ENCODE assay signal across 10 cellular contexts in the genomic region with DNA sequence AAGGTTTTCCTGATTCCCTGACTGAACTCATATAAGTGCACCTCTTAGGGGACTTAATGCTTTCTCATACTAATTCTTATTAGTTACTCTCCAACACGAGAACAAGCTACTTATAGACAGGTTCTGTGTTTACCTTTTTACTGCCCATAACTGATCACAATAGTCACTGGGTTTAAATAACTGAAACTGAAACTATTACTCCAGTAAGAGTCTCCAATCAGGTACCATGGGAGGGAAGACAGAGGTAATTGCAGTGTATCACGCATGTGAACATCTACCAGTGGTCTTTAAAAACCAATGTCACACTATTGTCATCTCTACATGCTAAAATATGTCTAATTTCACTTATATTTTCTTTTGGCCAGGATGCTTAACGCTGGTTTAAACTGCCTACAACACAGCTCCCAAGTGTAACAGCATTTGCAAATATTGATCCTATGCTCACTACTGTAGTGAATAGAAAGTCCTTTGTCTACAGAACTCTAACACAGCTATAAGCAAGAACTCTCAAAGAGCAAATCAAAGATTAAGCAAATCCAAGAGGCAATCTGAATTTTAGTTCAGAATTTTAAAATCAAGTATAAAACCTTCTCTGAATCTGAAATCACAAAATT. TPM values are rescaled to one million over a fixed set of nuclear protein-coding genes. Genes with fewer than 3 reads are reported as not detected.
DNase-seq lines count a peak whose midpoint lies in the region; ATAC-seq and TF ChIP-seq lines count a peak whose summit lies in the region.
"Had no signal": no experiment of that assay in that cellular context is flagged by ENCODE, and none has a peak within 500 bp of the region (broad histone marks: within the 10 kb centered on the region; RNA-seq: fewer than 3 reads in every experiment).

No MANE protein-coding gene starts in this region.

- DNase-seq in SK-N-SH (no peak), T-helper 17 cell (no peak), fibroblast of the aortic adventitia (ENCODE audit: low read depth) (no peak), T-helper 9 cell (no peak)
- DNase-seq: NCI-H2029, right cardiac atrium had no signal

- H3K4me2 ChIP-seq in SK-N-SH (peak overlapping the region; percentile 97), skeletal muscle satellite cell (ENCODE audit: low read length) (peak overlapping the region; percentile 87)

- no peaks in the 10 kb centered on the region for H3K9me2 ChIP-seq in SK-N-SH

- TF ChIP-seq RAD21 in SK-N-SH (IDR thresholded peaks at IDR 0.05; ENCODE audit: low read length): no peak

- POLR2A ChIA-PET in SK-N-SH (lab: Yijun Ruan, JAX): no interaction called here

- 0 out of 4 replicates have a peak overlapping the region, but pooled peaks of 1 of the 2 experiments have one; percentile 96 for H3K27ac ChIP-seq in SK-N-SH (ENCODE audit: low read depth in 2 of 2, low read length in 1 of 2)
- no peak overlapping the region for H3K27ac ChIP-seq in gastroesophageal sphincter

- peak overlapping the region; percentile 91 for H3K4me3 Mint-ChIP-seq in T-helper 17 cell

- peak overlapping the region; percentile 97 for H3K27ac Mint-ChIP-seq in T-helper 17 cell

- peaks cover 12 to 20% of the 10 kb centered on the region in 2 experiments for H3K36me3 ChIP-seq in SK-N-SH (replicated peaks in 1 of 2; ENCODE audit: control insufficient read depth in 1 of 2, insufficient read depth in 2 of 2, low read length in 1 of 2)
- peaks cover 9% of the 10 kb centered on the region for H3K36me3 ChIP-seq in skeletal muscle satellite cell (ENCODE audit: insufficient read depth, low read length)
- peaks cover 0 to 5% of the 10 kb centered on the region in 2 donors for H3K36me3 ChIP-seq in gastroesophageal sphincter

- no peak for TF ChIP-seq POLR2A in gastroesophageal sphincter (IDR thresholded peaks at IDR 0.05)

- no peaks in the 10 kb centered on the region for H3K27me3 Mint-ChIP-seq in T-helper 17 cell

- H3K9ac ChIP-seq in SK-N-SH: peak overlapping the region; percentile 100; the same call in 1 of the 2 replicates
- peak overlapping the region; percentile 100 for H3K9ac ChIP-seq in skeletal muscle satellite cell (ENCODE audit: low read depth, low read length)

- peaks cover 80% of the 10 kb centered on the region for H4K20me1 ChIP-seq in SK-N-SH (ENCODE audit: insufficient read depth)

- H3K9me3 ChIP-seq in SK-N-SH (no peaks in the 10 kb centered on the region), T-helper 17 cell (ENCODE audit: control insufficient read depth, low read length, poor library complexity, severe bottlenecking) (peaks cover 3% of the 10 kb centered on the region), skeletal muscle satellite cell (replicated peaks; ENCODE audit: low read length) (no peaks in the 10 kb centered on the region), gastroesophageal sphincter (no peaks in the 10 kb centered on the region)

- TF ChIP-seq CTCF in SK-N-SH (IDR thresholded peaks at IDR 0.05): no peak
- TF ChIP-seq CTCF in fibroblast of the aortic adventitia (IDR thresholded peaks at IDR 0.05; ENCODE audit: insufficient read depth, low read length): no peak
- no peak for TF ChIP-seq CTCF in gastroesophageal sphincter (IDR thresholded peaks at IDR 0.05)

- 85% methylated on average over 3 of the region's 3 CpGs for WGBS in SK-N-SH (ENCODE audit: low lambda C conversion rate)
- 50 to 67% methylated on average over 2 to 3 of the region's 3 CpGs for WGBS in gastroesophageal sphincter (ENCODE audit: low coverage in 1 of 2), 2 donors

- CTCF ChIA-PET in SK-N-SH (lab: Yijun Ruan, JAX): interaction anchor here (0.7 to 1.0 kb wide), 2 partner anchors 9 to 368 kb away, joined by 3 to 4 read pairs; no protein-coding TSS in a partner anchor

- H3K4me3 ChIP-seq in SK-N-SH (ENCODE audit: low read depth in 2 of 2, low read length in 1 of 2): peak overlapping the region in 1 of 2 experiments; percentile 98; a peak in 1 of 4 replicates
- H3K4me3 ChIP-seq in fibroblast of the aortic adventitia (ENCODE audit: low read depth, low read length): peak overlapping the region; percentile 47
- peak overlapping the region; percentile 36 for H3K4me3 ChIP-seq in skeletal muscle satellite cell (ENCODE audit: low read length)
- H3K4me3 ChIP-seq in gastroesophageal sphincter: no peak overlapping the region

- no peak overlapping the region for H2AFZ ChIP-seq in SK-N-SH (ENCODE audit: low read depth)

- H3K4me1 ChIP-seq in SK-N-SH (ENCODE audit: control insufficient read depth in 1 of 2, insufficient read depth in 2 of 2, low read depth in 1 of 2, low read length in 1 of 2) (peaks cover 16 to 22% of the 10 kb centered on the region in 2 experiments; a peak in 3 of 4 replicates), skeletal muscle satellite cell (ENCODE audit: control insufficient read depth, insufficient read depth, low read length) (peaks cover 23% of the 10 kb centered on the region), gastroesophageal sphincter (peaks cover 11 to 82% (median 22%) of the 10 kb centered on the region in 3 donors)

- no peaks in the 10 kb centered on the region for H3K27me3 ChIP-seq in SK-N-SH (ENCODE audit: insufficient read depth)
- H3K27me3 ChIP-seq in skeletal muscle satellite cell (ENCODE audit: control insufficient read depth, insufficient read depth, low read length): no peaks in the 10 kb centered on the region
- no peaks in the 10 kb centered on the region for H3K27me3 ChIP-seq in gastroesophageal sphincter

- ATAC-seq in SK-N-SH treated with all-trans-retinoic acid at 6 μM for 48 hours: no peak
- ATAC-seq in T-helper 17 cell: no peak
- ATAC-seq in gastroesophageal sphincter: no peak
- ATAC-seq in GM18511 (IDR thresholded peaks at IDR 0.05; ENCODE audit: unreplicated experiment): no peak
- ATAC-seq: right cardiac atrium had no signal

- TF ChIP-seq EP300 in SK-N-SH (IDR thresholded peaks at IDR 0.05; ENCODE audit: borderline replicate concordance in 1 of 2, low read depth in 1 of 2, low read length in 1 of 2) (no peak), gastroesophageal sphincter (IDR thresholded peaks at IDR 0.05) (no peak)

- H3K79me2 ChIP-seq in SK-N-SH (ENCODE audit: insufficient read depth): peaks cover 95% of the 10 kb centered on the region

- peaks cover 43% of the 10 kb centered on the region for H3K4me1 Mint-ChIP-seq in T-helper 17 cell

- peaks cover 7% of the 10 kb centered on the region for H3K36me3 Mint-ChIP-seq in T-helper 17 cell (ENCODE audit: low read depth)

- H3F3A ChIP-seq in SK-N-SH (replicated peaks; ENCODE audit: insufficient read depth): no peaks in the 10 kb centered on the region

TF ChIP-seq in SK-N-SH, 30 proteins besides CTCF, POLR2A, EP300 and RAD21 (continues in another document):
- TF ChIP-seq TCF12 (IDR thresholded peaks at IDR 0.05): no peak
- TF ChIP-seq CHD2 (IDR thresholded peaks at IDR 0.05; ENCODE audit: low read length, partially characterized antibody): no peak
- TF ChIP-seq TEAD4 (IDR thresholded peaks at IDR 0.05; ENCODE audit: borderline replicate concordance, insufficient read depth): no peak
- TF ChIP-seq, protein P1, sequence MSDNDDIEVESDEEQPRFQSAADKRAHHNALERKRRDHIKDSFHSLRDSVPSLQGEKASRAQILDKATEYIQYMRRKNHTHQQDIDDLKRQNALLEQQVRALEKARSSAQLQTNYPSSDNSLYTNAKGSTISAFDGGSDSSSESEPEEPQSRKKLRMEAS (IDR thresholded peaks at IDR 0.05; ENCODE audit: low read depth): no peak
- no peak for TF ChIP-seq FOSL2 (IDR thresholded peaks at IDR 0.05; ENCODE audit: borderline replicate concordance, low read depth)
- TF ChIP-seq RFX5 (IDR thresholded peaks at IDR 0.05; ENCODE audit: low read length): no peak
- TF ChIP-seq EZH2phosphoT487 (IDR thresholded peaks at IDR 0.05; ENCODE audit: borderline replicate concordance, low read depth): no peak
- TF ChIP-seq SIN3A (IDR thresholded peaks at IDR 0.05; ENCODE audit: borderline replicate concordance, low read depth, low read length): no peak
- no peak for TF ChIP-seq POLR2AphosphoS5 (IDR thresholded peaks at IDR 0.05; ENCODE audit: low read depth, low read length)
- TF ChIP-seq FOXJ3 (CRISPR knock-in tag; IDR thresholded peaks at IDR 0.05): no peak
- no peak for TF ChIP-seq NRF1 (IDR thresholded peaks at IDR 0.05; ENCODE audit: low read depth, low read length)
- TF ChIP-seq SMC3 (IDR thresholded peaks at IDR 0.05; ENCODE audit: low read depth, low read length): no peak
- TF ChIP-seq RXRA (IDR thresholded peaks at IDR 0.05; ENCODE audit: borderline replicate concordance, low read depth): no peak

TF ChIP-seq in SK-N-SH treated with all-trans-retinoic acid at 6 μM for 48 hours, 23 proteins besides CTCF, POLR2A, EP300 and RAD21 (continues in another document):
- no peak for TF ChIP-seq ZNF565 (CRISPR knock-in tag; conservative IDR thresholded peaks at IDR 0.05; ENCODE audit: low read depth)
- TF ChIP-seq ZFP3 (CRISPR knock-in tag; IDR thresholded peaks at IDR 0.05): no peak
- no peak for TF ChIP-seq SNAI2 (CRISPR knock-in tag; IDR thresholded peaks at IDR 0.05)
- TF ChIP-seq TOX (CRISPR knock-in tag; IDR thresholded peaks at IDR 0.05; ENCODE audit: borderline replicate concordance): no peak
- no peak for TF ChIP-seq BACH2 (CRISPR knock-in tag; IDR thresholded peaks at IDR 0.05; ENCODE audit: borderline replicate concordance)

RNA-seq across cellular contexts. Expression of a gene that starts 3.6 kb away (rescaled TPM):
- 94.3 and 99.1 TPM in 2 replicates for polyA plus RNA-seq in SK-N-SH (2012; rRNA removed)
- polyA plus RNA-seq in SK-N-SH (2012; cell fraction: cytosol; rRNA removed): 130 and 137 TPM in 2 replicates
- 46.9 and 72.6 TPM in 2 replicates for polyA plus RNA-seq in SK-N-SH (2012; cell fraction: nucleus; rRNA removed)
- total RNA-seq in T-helper 17 cell (100 to 1,000 TPM in 1 of 2 donors, 10 to 100 TPM in 1; 95.5 to 109 TPM), fibroblast of the aortic adventitia (ENCODE audit: low replicate concordance) (482 and 610 TPM in 2 replicates), gastroesophageal sphincter (100 to 1,000 TPM; 186 to 294 (median 225) TPM)
- total RNA-seq in skeletal muscle satellite cell (2012; rRNA removed): 540 and 575 TPM in 2 replicates

Comparison
In these comparisons a context has a peak if more than half of its experiments do, and no peak if none do; other contexts are left out.
1. H3K4me3 ChIP-seq: peak in fibroblast of the aortic adventitia (single experiment) and skeletal muscle satellite cell (single experiment); none in gastroesophageal sphincter (0 of 2).